8 cellular contexts compared by ENCODE assay signal in the genomic region with DNA sequence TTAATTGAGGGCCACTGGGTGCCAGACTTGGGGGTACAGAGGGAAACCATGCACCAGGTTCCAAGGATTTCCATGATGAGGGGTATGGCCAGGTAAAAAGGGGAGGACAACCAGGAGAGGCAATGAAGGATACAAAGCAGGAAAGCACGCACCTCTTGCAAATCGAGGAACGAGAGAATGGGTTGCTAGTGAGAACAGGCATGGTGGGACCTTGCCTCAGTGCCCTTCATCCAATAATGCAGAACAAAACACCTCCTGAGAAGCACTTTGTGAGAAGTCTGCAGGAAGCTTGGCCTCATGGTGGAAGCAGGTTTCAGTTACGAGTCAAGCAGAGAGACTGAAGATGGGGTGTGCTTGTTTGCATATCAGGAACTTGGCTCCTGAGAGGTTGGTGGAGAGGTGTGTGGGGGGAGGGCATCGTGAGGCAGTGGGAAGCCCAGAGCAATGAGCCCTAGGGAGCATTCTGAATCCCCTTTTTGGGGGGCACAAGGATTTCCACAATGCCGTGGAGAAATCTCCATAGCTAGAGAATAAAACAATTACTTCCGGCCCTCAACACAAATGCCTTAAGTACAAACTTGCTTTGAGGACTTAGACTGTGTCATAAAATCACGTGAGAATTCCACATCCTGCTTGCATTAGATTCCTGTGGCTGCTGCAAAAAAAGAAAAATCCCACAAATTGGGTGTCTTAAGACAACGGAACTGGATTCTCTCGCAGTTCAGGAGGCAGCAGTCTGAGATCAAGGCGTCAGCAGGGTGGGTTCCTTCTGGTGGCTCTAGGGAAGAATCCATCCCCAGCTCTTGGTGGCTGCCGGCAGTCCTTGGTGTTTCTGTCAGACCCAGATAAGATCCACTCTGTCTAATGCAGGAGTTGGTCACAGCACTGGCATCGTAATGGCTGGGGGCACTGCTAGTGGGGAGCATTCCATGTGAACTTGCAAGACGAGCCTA. TPM values are rescaled to one million over a fixed set of nuclear protein-coding genes. Genes with fewer than 3 reads are reported as not detected.
DNase-seq lines count a peak whose midpoint lies in the region; ATAC-seq, FAIRE-seq and TF ChIP-seq lines count a peak whose summit lies in the region.

No MANE protein-coding gene starts in this region.

- ATAC-seq in GM18520 (IDR thresholded peaks at IDR 0.05; ENCODE audit: unreplicated experiment), result no peak

- no peak overlapping the region for H3K4me3 ChIP-seq in astrocyte of the spinal cord (ENCODE audit: low read depth, low read length)
- H3K4me3 ChIP-seq in lower leg skin (ENCODE audit: low read depth, poor library complexity, severe bottlenecking), result no peak overlapping the region

- in situ Hi-C loops in astrocyte of the spinal cord (cut with HindIII; ENCODE audit: low sequenced_read_pairs), result no loop called here

- TF ChIP-seq CTCF in astrocyte of the spinal cord (IDR thresholded peaks at IDR 0.05; ENCODE audit: low read depth, low read length) (no peak), lower leg skin (IDR thresholded peaks at IDR 0.05) (no peak)

- no peak for FAIRE-seq in HTR-8/SVneo (lab: Jason Lieb, UNC)

- intact Hi-C loops in lower leg skin (cut with DNase I; ENCODE audit: low total_unique reads), result no loop called here

- TF ChIP-seq POLR2A in lower leg skin (IDR thresholded peaks at IDR 0.05), result no peak

- DNase-seq in AG20443 (ENCODE audit: low spot score), result peak; percentile 73
- DNase-seq in HTR-8/SVneo (ENCODE audit: insufficient read length, low spot score), result peak; percentile 17
- DNase-seq in astrocyte of the spinal cord (ENCODE audit: low read depth, low spot score), result peak; percentile 88
- peak; percentile 44 to 87 for DNase-seq in lower leg skin (ENCODE audit: low spot score in 2 of 2)
- DNase-seq in NCI-H1092 (lab: John Stamatoyannopoulos, UW), result no peak
- DNase-seq in NCI-H2196 treated with DMSO at 0.1 percent for 48 hours (lab: John Stamatoyannopoulos, UW; ENCODE audit: unreplicated experiment), result no peak
- no peak for DNase-seq in T1000 (lab: John Stamatoyannopoulos, UW)

- 20% methylated on average over 14 of the region's 14 CpGs for WGBS in lower leg skin, 2 donors

RNA-seq across cellular contexts. Expression of gene BACE2, which starts 54.9 kb away (rescaled TPM):
- 10 to 100 TPM; 12.2 to 44.7 (median 27.2) TPM for total RNA-seq in lower leg skin

Comparison
In these comparisons a context has a peak if more than half of its experiments do, and no peak if none do; other contexts are left out.
1. DNase-seq: peak in AG20443 (single experiment), HTR-8/SVneo (single experiment), astrocyte of the spinal cord (single experiment) and lower leg skin (2 of 2); none in NCI-H1092 (single experiment), NCI-H2196 treated with DMSO at 0.1 percent for 48 hours (single experiment) and T1000 (single experiment).